Comparison of ENCODE assay signal across 8 cellular contexts in the genomic region with DNA sequence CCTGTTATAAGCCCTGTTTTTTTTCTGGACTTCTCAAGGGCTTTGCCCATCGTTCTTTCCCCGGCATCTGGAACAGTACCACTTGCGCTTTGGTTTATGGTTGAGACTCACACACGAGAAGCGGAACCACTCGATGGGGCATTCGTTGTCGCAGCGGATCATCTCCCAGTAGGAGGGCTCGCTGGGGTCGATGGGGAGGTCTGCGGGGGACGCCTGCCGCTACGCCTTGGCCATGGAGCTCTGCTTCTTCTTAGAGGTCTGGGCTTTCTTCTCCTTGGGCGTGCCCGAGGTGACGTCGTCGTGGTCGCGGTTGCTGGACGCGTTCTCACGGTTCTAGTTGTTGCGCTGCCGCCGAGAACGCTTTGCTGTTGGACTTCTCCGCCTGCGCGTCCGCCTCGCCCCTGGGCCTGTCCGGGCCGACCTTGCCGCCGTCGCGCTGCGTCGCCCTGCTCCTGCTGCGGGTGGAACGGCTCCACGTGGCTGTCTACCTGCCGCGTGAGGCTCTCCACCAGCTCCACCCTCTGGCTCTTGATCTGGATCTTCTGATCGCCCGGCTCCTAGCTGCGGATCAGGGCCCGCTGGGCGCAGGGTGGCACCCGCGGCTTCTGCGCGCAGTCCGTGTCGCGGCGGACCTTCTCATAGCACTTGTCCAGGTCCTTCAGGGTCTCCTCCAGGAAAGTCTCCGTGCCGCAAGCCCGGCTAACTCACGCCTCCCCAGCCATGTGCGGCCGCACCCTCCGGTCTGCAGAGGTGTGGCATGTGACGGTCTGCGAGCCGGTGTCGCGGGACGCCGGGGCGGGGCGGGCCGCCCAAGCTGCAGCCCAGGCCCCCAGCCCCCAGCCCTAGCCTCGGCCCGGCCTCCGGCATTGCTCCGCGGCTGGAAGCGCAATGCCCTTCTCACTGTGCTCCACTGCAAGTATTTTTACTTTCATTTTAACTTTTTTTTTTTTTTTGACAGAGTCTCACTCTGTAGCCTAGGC. TPM values are rescaled to one million over a fixed set of nuclear protein-coding genes. Genes with fewer than 3 reads are reported as not detected.
DNase-seq lines count a peak whose midpoint lies in the region; ATAC-seq and TF ChIP-seq lines count a peak whose summit lies in the region.

No MANE protein-coding gene starts in this region.

- TF ChIP-seq EP300 in gastroesophageal sphincter (IDR thresholded peaks at IDR 0.05) (no peak), sigmoid colon (IDR thresholded peaks at IDR 0.05) (no peak)

- peak; percentile 74 for ATAC-seq in GM19023 (IDR thresholded peaks at IDR 0.05; ENCODE audit: unreplicated experiment)
- ATAC-seq in gastroesophageal sphincter = peak; percentile 69
- ATAC-seq in HG02970 (IDR thresholded peaks at IDR 0.05; ENCODE audit: low FRiP score, unreplicated experiment) = no peak
- no peak for ATAC-seq in GM21528 (IDR thresholded peaks at IDR 0.05; ENCODE audit: low FRiP score, unreplicated experiment)

- H3K9me3 ChIP-seq in gastroesophageal sphincter = peaks cover 0 to 2% (median 0%) of the 10 kb centered on the region in 3 donors
- no peaks in the 10 kb centered on the region for H3K9me3 ChIP-seq in sigmoid colon

- H3K4me1 ChIP-seq in gastroesophageal sphincter = no peaks in the 10 kb centered on the region
- peaks cover 0 to 5% (median 0%) of the 10 kb centered on the region in 4 donors for H3K4me1 ChIP-seq in sigmoid colon

- H3K36me3 ChIP-seq in gastroesophageal sphincter (no peaks in the 10 kb centered on the region), sigmoid colon (no peaks in the 10 kb centered on the region)

- WGBS in gastroesophageal sphincter (ENCODE audit: low coverage in 1 of 2), 2 donors = 15 to 26% methylated on average over 3 to 6 of the region's 83 CpGs
- WGBS in sigmoid colon, 2 donors = 5 to 23% methylated on average over 83 of the region's 83 CpGs

- intact Hi-C loops in sigmoid colon (cut with DNase I) = loop anchor here (5.0 kb wide), 1 partner anchor 40 kb away; the partner anchor contains the start of gene OGT

- H3K27ac ChIP-seq in gastroesophageal sphincter (peak overlapping the region in 2 of 4 donors; percentile 41 to 59), sigmoid colon (peak overlapping the region in 3 of 4 donors; percentile 39 to 65 (median 44))

- DNase-seq in NB4 (ENCODE audit: low read depth) (peak; percentile 46), sigmoid colon (peak; percentile 77), NCI-H446 treated with DMSO at 0.1 percent for 48 hours (lab: John Stamatoyannopoulos, UW) (no peak)
- DNase-seq in activated T-cell treated with anti-CD3 and anti-CD28 coated beads, Interleukin-2, amount 50 U/mL, for 48 hours = peak; percentile 60 to 75

- no peaks in the 10 kb centered on the region for H3K27me3 ChIP-seq in gastroesophageal sphincter
- no peaks in the 10 kb centered on the region for H3K27me3 ChIP-seq in sigmoid colon

- TF ChIP-seq POLR2A in NB4 (IDR thresholded peaks at IDR 0.05; ENCODE audit: extremely low read depth, insufficient read length) (no peak), gastroesophageal sphincter (IDR thresholded peaks at IDR 0.05) (no peak), sigmoid colon (IDR thresholded peaks at IDR 0.05) (no peak)

- H3K4me3 ChIP-seq in NB4 (ENCODE audit: low read depth, low read length) = peak overlapping the region; percentile 36
- peak overlapping the region; percentile 61 to 70 for H3K4me3 ChIP-seq in gastroesophageal sphincter
- peak overlapping the region; percentile 33 to 61 (median 56) for H3K4me3 ChIP-seq in sigmoid colon

- no peak for TF ChIP-seq CTCF in NB4 (IDR thresholded peaks at IDR 0.05; ENCODE audit: low read depth, low read length)
- TF ChIP-seq CTCF in gastroesophageal sphincter (IDR thresholded peaks at IDR 0.05) = peak in 1 of 4 experiments; percentile 6
- TF ChIP-seq CTCF in sigmoid colon (IDR thresholded peaks at IDR 0.05) = no peak

RNA-seq across cellular contexts. Expression of gene OGT, which starts 40.5 kb away (rescaled TPM):
- total RNA-seq in gastroesophageal sphincter (100 to 1,000 TPM in 2 of 4 donors, 10 to 100 TPM in 2; 49.6 to 156 (median 88.8) TPM), sigmoid colon (100 to 1,000 TPM; 104 to 201 (median 122) TPM)
- 10 to 100 TPM in 1 of 3 donors, 1 to 10 TPM in 2; 7.8 to 52.5 (median 8.6) TPM for polyA plus RNA-seq in sigmoid colon

Comparison
In these comparisons a context has a peak if more than half of its experiments do, and no peak if none do; other contexts are left out.
1. ATAC-seq: peak in GM19023 (single experiment) and gastroesophageal sphincter (single experiment); none in HG02970 (single experiment) and GM21528 (single experiment).
2. Peak in every context shown above with its lines, with median percentiles within 50 percentile points of each other: H3K4me3 ChIP-seq.